Comparison of ENCODE assay signal across 28 cellular contexts in the genomic region with DNA sequence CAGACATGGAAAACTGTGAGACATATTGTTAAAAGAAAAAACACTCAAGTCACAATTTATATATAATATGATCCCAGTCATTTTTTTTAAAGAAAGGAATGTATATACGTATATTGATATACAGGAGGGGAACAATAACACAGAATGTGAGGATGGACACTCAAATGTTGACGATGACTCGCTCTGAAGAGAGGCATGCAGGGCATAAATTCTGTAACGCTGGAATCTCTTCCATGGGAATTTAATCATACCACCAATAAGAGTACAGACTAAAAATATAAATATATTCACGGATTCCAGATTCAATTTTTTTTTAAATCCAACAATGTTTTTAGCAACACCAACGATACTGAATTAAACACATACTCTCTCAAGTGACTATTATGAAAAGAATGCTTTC.
DNase-seq lines count a peak whose midpoint lies in the region; ATAC-seq, FAIRE-seq and TF ChIP-seq lines count a peak whose summit lies in the region.
"Had no signal": no experiment of that assay in that cellular context is flagged by ENCODE, and none has a peak within 500 bp of the region (broad histone marks: within the 10 kb centered on the region; RNA-seq: fewer than 3 reads in every experiment).

No MANE protein-coding gene starts in this region.

- FAIRE-seq in astrocyte (lab: Jason Lieb, UNC): no peak
- FAIRE-seq: GM12891 had no signal

- H3K36me3 Mint-ChIP-seq in astrocyte (ENCODE audit: low read depth, unreplicated experiment) (no peaks in the 10 kb centered on the region), osteocyte (ENCODE audit: unreplicated experiment) (no peaks in the 10 kb centered on the region)
- H3K36me3 Mint-ChIP-seq: CD8-positive, alpha-beta T cell had no signal

- no peak overlapping the region for H2AFZ ChIP-seq in astrocyte (ENCODE audit: low read depth, low read length)
- H2AFZ ChIP-seq: PC-9 had no signal

- no peak overlapping the region for H3K27ac Mint-ChIP-seq in astrocyte (ENCODE audit: unreplicated experiment)
- peak overlapping the region; percentile 75 for H3K27ac Mint-ChIP-seq in osteocyte (ENCODE audit: unreplicated experiment)
- H3K27ac Mint-ChIP-seq: B cell; CD8-positive, alpha-beta T cell had no signal

- H3K4me3 Mint-ChIP-seq in astrocyte (ENCODE audit: unreplicated experiment): no peak overlapping the region
- H3K4me3 Mint-ChIP-seq in osteocyte (ENCODE audit: unreplicated experiment): peak overlapping the region; percentile 35
- H3K4me3 Mint-ChIP-seq: B cell; CD8-positive, alpha-beta T cell had no signal

- DNase-seq in AG04449 (ENCODE audit: low read depth, low spot score) (peak; percentile 40), astrocyte (ENCODE audit: low read depth) (peak; percentile 18), fibroblast of gingiva (ENCODE audit: low read depth) (peak; percentile 11), osteocyte (ENCODE audit: extremely low spot score, unreplicated experiment) (no peak), NCI-H1436 (lab: John Stamatoyannopoulos, UW) (no peak), DMS153 treated with DMSO at 0.1 percent for 48 hours (lab: John Stamatoyannopoulos, UW; ENCODE audit: unreplicated experiment) (no peak)
- no peak for DNase-seq in stimulated activated CD4-positive, alpha-beta T cell treated with anti-CD3 and anti-CD28 coated beads, Interleukin-4, amount 100 ng/mL, for 24 hours
- DNase-seq: Caco-2; CD8-positive, alpha-beta T cell; DMS79; GF-D8; Karpas-422; MG63; NCI-H1105 treated with DMSO at 0.1 percent for 48 hours; NCI-H2029; NCI-H446; NCI-H524 treated with DMSO at 0.1 percent for 48 hours; NCI-H774; PC-9; SJCRH30 had no signal

- ATAC-seq in GM21576 (IDR thresholded peaks at IDR 0.05; ENCODE audit: unreplicated experiment): no peak
- ATAC-seq: CD8-positive, alpha-beta T cell; HCT116; Right ventricle myocardium inferior; SK-N-SH treated with all-trans-retinoic acid at 6 μM for 48 hours had no signal

- no peak overlapping the region for H3K4me2 ChIP-seq in astrocyte (ENCODE audit: low read length)
- H3K4me2 ChIP-seq: PC-9 had no signal

- H3K9me3 Mint-ChIP-seq in astrocyte (ENCODE audit: unreplicated experiment) (no peaks in the 10 kb centered on the region), osteocyte (ENCODE audit: unreplicated experiment) (no peaks in the 10 kb centered on the region)
- H3K9me3 Mint-ChIP-seq: CD8-positive, alpha-beta T cell had no signal

- no peaks in the 10 kb centered on the region for H3K36me3 ChIP-seq in astrocyte (ENCODE audit: insufficient read depth, low read length)
- H3K36me3 ChIP-seq: MG63, SJCRH30 had no signal

- H3K27me3 Mint-ChIP-seq in astrocyte (ENCODE audit: low read depth, unreplicated experiment) (no peaks in the 10 kb centered on the region), osteocyte (ENCODE audit: unreplicated experiment) (no peaks in the 10 kb centered on the region)

- no peak for TF ChIP-seq CTCF in AG04449 (IDR thresholded peaks at IDR 0.05; ENCODE audit: insufficient read depth, low read length, missing control alignments)
- TF ChIP-seq CTCF in astrocyte (IDR thresholded peaks at IDR 0.05; ENCODE audit: insufficient read depth, low read depth, low read length): no peak
- no peak for TF ChIP-seq CTCF in osteocyte (IDR thresholded peaks at IDR 0.05)

- H3K79me2 ChIP-seq in astrocyte (ENCODE audit: insufficient read depth, low read length): peaks cover 17% of the 10 kb centered on the region

- H3K9me3 ChIP-seq in astrocyte (ENCODE audit: insufficient read depth, low read depth, low read length): no peaks in the 10 kb centered on the region
- H3K9me3 ChIP-seq: Caco-2, MG63, SJCRH30 had no signal

- H3K4me3 ChIP-seq in AG04449 (ENCODE audit: low read depth, low read length) (no peak overlapping the region), astrocyte (ENCODE audit: insufficient read depth, low read depth, low read length) (no peak overlapping the region)
- H3K4me3 ChIP-seq: MG63, PC-9, SJCRH30 had no signal

- H3K9ac ChIP-seq in astrocyte (ENCODE audit: low read length): no peak overlapping the region

- CTCF ChIA-PET in AG04449 (lab: Yijun Ruan, JAX): interaction anchor here (1.6 to 1.7 kb wide), 2 partner anchors 25 to 76 kb away, joined by 4 to 6 read pairs; no protein-coding TSS in a partner anchor

- POLR2A ChIA-PET in AG04449 (lab: Yijun Ruan, JAX): no interaction called here

- H3K4me1 Mint-ChIP-seq in astrocyte (ENCODE audit: low read depth, unreplicated experiment) (peaks cover 4% of the 10 kb centered on the region), osteocyte (ENCODE audit: unreplicated experiment) (peaks cover 23% of the 10 kb centered on the region)
- H3K4me1 Mint-ChIP-seq: B cell had no signal

- H4K20me1 ChIP-seq in astrocyte (ENCODE audit: insufficient read depth, low read length): no peaks in the 10 kb centered on the region

- H3K27ac ChIP-seq in astrocyte (ENCODE audit: low read depth, low read length): no peak overlapping the region
- H3K27ac ChIP-seq: C4-2B, HL-60, PC-9, SJCRH30 had no signal

- H3K4me1 ChIP-seq in astrocyte (ENCODE audit: insufficient read depth, low read length): no peaks in the 10 kb centered on the region
- H3K4me1 ChIP-seq: SJCRH30 had no signal

- no peaks in the 10 kb centered on the region for H3K27me3 ChIP-seq in astrocyte (ENCODE audit: insufficient read depth, low read length)
- H3K27me3 ChIP-seq: MG63, SJCRH30 had no signal

Comparison
In these comparisons a context has a peak if more than half of its experiments do, and no peak if none do; other contexts are left out.
1. DNase-seq: peak in AG04449 (single experiment), astrocyte (single experiment) and fibroblast of gingiva (single experiment); none in osteocyte (single experiment), NCI-H1436 (single experiment), DMS153 treated with DMSO at 0.1 percent for 48 hours (single experiment) and stimulated activated CD4-positive, alpha-beta T cell treated with anti-CD3 and anti-CD28 coated beads, Interleukin-4, amount 100 ng/mL, for 24 hours (single experiment).